In genomic region chr11:101053492-101053891, GRCh38 we compare ENCODE assay signal across 26 cellular contexts.
"Had no signal": no experiment of that assay in that cellular context is flagged by ENCODE, and none has a peak within 500 bp of the region (broad histone marks: within the 10 kb centered on the region; RNA-seq: fewer than 3 reads in every experiment).

No MANE protein-coding gene starts in this region.

- H3K4me3 Mint-ChIP-seq: dendritic cell treated with granulocyte-macrophage colony-stimulating factor and Interleukin-4, amounts not matched to agents 40 ng/mL and 50 ng/mL, for 4 days; effector memory CD8-positive, alpha-beta T cell; endodermal cell; mesothelial cell of epicardium; naive B cell had no signal

- H3K27me3 Mint-ChIP-seq: dendritic cell treated with granulocyte-macrophage colony-stimulating factor and Interleukin-4, amounts not matched to agents 40 ng/mL and 50 ng/mL, for 4 days; effector memory CD8-positive, alpha-beta T cell had no signal

- H3K4me3 ChIP-seq: colonic mucosa, esophagus squamous epithelium, gastrocnemius medialis, heart right ventricle, left lung, lower lobe of right lung, mucosa of descending colon had no signal

- H3K27me3 ChIP-seq: colonic mucosa, esophagus squamous epithelium, gastrocnemius medialis, heart right ventricle, left lung had no signal

- H3K36me3 ChIP-seq: colonic mucosa, esophagus squamous epithelium, gastrocnemius medialis, left lung, lower lobe of right lung had no signal

- FAIRE-seq: keratinocyte had no signal

- H3K27ac Mint-ChIP-seq: dendritic cell treated with granulocyte-macrophage colony-stimulating factor and Interleukin-4, amounts not matched to agents 40 ng/mL and 50 ng/mL, for 4 days; effector memory CD8-positive, alpha-beta T cell; endodermal cell; mesothelial cell of epicardium; naive B cell had no signal

- H3K9me3 ChIP-seq: colonic mucosa, esophagus squamous epithelium, gastrocnemius medialis, heart right ventricle, lower lobe of right lung, mucosa of descending colon had no signal

- H3K36me3 Mint-ChIP-seq: mesothelial cell of epicardium, naive B cell had no signal

- H3K27ac ChIP-seq: colonic mucosa, epithelial cell of prostate, esophagus squamous epithelium, gastrocnemius medialis, heart right ventricle, left lung, lower lobe of right lung had no signal

- DNase-seq: colonic mucosa; cortex of kidney; effector CD8-positive, alpha-beta T cell; effector memory CD8-positive, alpha-beta T cell; endodermal cell; erythroblast; esophagus squamous epithelium; foreskin fibroblast; foreskin melanocyte; gastrocnemius medialis; glutamatergic neuron; head of caudate nucleus; heart right ventricle; hippocampal formation; left cardiac atrium; left lung; left ventricle myocardium superior; lower lobe of right lung; mesenchymal stem cell; mucosa of descending colon; naive B cell had no signal

- H3K4me1 ChIP-seq: colonic mucosa, esophagus squamous epithelium, gastrocnemius medialis, heart right ventricle, left lung, lower lobe of right lung had no signal

- H3K9me3 Mint-ChIP-seq: dendritic cell treated with granulocyte-macrophage colony-stimulating factor and Interleukin-4, amounts not matched to agents 40 ng/mL and 50 ng/mL, for 4 days; endodermal cell; mesothelial cell of epicardium had no signal

- ATAC-seq: effector memory CD8-positive, alpha-beta T cell; esophagus mucosa; gastrocnemius medialis; heart right ventricle; left cardiac atrium; left lung; left ventricle myocardium superior; lower lobe of right lung; mucosa of descending colon had no signal

- H3K4me1 Mint-ChIP-seq: endodermal cell, naive B cell had no signal
